8 cellular contexts compared by ENCODE assay signal in the genomic region with DNA sequence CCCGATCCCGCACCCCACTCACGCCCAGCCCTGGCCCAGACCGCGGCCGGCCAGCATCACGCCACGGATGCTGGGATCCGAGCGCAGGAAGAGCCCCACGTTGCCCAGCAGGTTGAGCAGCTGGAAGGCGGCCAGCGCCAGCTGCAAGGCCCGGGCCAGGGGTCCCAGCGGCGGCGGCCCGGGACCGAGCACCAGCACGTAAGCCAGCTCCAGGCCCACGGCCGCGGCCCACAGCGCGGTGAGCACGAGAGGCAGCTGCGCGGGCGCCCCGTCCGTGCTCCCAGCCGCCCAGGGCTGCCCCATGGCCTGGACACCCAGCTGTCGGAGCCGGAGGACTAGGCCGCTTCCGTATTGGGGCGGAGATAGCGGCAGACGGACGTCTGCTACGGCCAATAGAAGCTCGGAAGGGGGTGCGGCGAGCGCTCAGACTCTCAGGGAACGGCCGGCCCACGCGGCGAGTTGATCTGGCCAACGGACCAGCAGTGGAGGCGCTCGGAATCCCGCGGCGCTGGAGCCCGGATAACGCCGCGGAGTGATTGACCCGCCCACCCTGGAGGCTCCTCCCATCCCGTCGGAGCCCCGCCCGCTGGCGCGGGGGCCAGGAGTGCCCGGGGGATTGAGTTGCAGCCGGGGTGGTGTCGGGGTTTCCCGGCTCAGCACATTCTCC. TPM values are rescaled to one million over a fixed set of nuclear protein-coding genes. Genes with fewer than 3 reads are reported as not detected.
DNase-seq lines count a peak whose midpoint lies in the region; ATAC-seq and TF ChIP-seq lines count a peak whose summit lies in the region.

A gene with protein sequence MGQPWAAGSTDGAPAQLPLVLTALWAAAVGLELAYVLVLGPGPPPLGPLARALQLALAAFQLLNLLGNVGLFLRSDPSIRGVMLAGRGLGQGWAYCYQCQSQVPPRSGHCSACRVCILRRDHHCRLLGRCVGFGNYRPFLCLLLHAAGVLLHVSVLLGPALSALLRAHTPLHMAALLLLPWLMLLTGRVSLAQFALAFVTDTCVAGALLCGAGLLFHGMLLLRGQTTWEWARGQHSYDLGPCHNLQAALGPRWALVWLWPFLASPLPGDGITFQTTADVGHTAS (minus strand): TSS at position 348 of the 667 bp plus-strand sequence. CDS start 45 bp downstream, at position 303.

- no peaks in the 10 kb centered on the region for H3K36me3 ChIP-seq in ACC112 (ENCODE audit: insufficient read depth, low read length)

- H3K27ac ChIP-seq in ACC112 (ENCODE audit: low read depth, low read length) = no peak within 1 kb of the TSS

- peaks cover 7% of the 10 kb centered on the region for H3K4me1 ChIP-seq in ACC112 (ENCODE audit: control insufficient read depth, insufficient read depth, low read length, unreplicated experiment)

- H3K4me3 Mint-ChIP-seq in immature natural killer cell = peak within 1 kb of the TSS; percentile 86 to 93 (median 90)

- peak within 1 kb of the TSS; percentile 86 for H2AFZ ChIP-seq in ACC112 (ENCODE audit: low read length, unreplicated experiment)

- no peaks in the 10 kb centered on the region for H3K9me3 Mint-ChIP-seq in immature natural killer cell

- TF ChIP-seq CTCF in WI38 (IDR thresholded peaks at IDR 0.05; ENCODE audit: low read depth, low read length) (no peak), cardiac fibroblast (IDR thresholded peaks at IDR 0.05; ENCODE audit: low read depth, low read length) (no peak)

- peak; percentile 94 for DNase-seq in NCI-H2196 treated with DMSO at 0.1 percent for 48 hours (lab: John Stamatoyannopoulos, UW; ENCODE audit: unreplicated experiment)
- DNase-seq in cardiac fibroblast (ENCODE audit: low read depth in 2 of 2) = peak; percentile 98 to 99
- DNase-seq in immature natural killer cell = peak; percentile 88 to 89 (median 89)
- peak; percentile 92 for DNase-seq in smooth muscle cell of the brain vasculature (ENCODE audit: low read depth, low spot score)

- H3K27me3 ChIP-seq in ACC112 (ENCODE audit: insufficient read depth, low read length) = peaks cover 28% of the 10 kb centered on the region

- H3K4me1 Mint-ChIP-seq in immature natural killer cell = peaks cover 39 to 42% of the 10 kb centered on the region in 2 donors

- no peaks in the 10 kb centered on the region for H3K79me2 ChIP-seq in ACC112 (ENCODE audit: control insufficient read depth, insufficient read depth, low read length, unreplicated experiment)

- peak within 1 kb of the TSS; percentile 86 for H3K4me3 ChIP-seq in ACC112 (ENCODE audit: low read depth, low read length)
- H3K4me3 ChIP-seq in WI38 (ENCODE audit: low read depth, low read length) = peak within 1 kb of the TSS; percentile 66
- peak within 1 kb of the TSS; percentile 65 to 76 for H3K4me3 ChIP-seq in cardiac fibroblast (replicated peaks in 1 of 2; ENCODE audit: low read depth in 2 of 2, low read length in 2 of 2)

- peak within 1 kb of the TSS; percentile 84 to 93 (median 90) for H3K27ac Mint-ChIP-seq in immature natural killer cell

- H3K36me3 Mint-ChIP-seq in immature natural killer cell = peaks cover 9 to 12% (median 11%) of the 10 kb centered on the region in 3 donors

- H3K27me3 Mint-ChIP-seq in immature natural killer cell (ENCODE audit: low read depth in 3 of 3) = peaks cover 0 to 8% (median 7%) of the 10 kb centered on the region in 3 donors

- ATAC-seq in GM18868 (IDR thresholded peaks at IDR 0.05; ENCODE audit: unreplicated experiment) = peak; percentile 81
- peak; percentile 75 for ATAC-seq in HG03135 (IDR thresholded peaks at IDR 0.05; ENCODE audit: unreplicated experiment)

RNA-seq across cellular contexts. Expression of the gene that starts here (rescaled TPM):
- polyA plus RNA-seq in immature natural killer cell = 10 to 100 TPM; 19.8 to 28.0 (median 24.7) TPM
